Comparison of ENCODE assay signal across 22 cellular contexts in the genomic region with DNA sequence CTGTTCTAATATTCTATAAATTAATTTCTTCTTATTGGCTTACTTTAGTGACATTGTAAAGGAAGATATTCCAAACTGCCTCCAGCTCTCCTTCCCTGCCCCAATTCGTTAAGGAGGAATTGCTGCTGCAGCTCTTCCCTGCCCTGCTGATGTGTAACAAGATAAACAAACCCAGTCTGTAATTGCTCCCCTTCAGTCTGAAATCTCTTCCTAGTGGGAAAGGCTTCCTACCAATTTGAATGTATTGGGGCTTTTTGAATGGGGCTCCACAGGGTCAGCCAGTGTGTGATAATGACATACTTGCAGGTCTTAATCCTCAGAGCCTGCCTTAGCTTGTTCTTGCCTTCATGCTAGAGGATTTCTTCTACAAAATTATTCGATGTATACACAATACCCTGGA.
"Had no signal": no experiment of that assay in that cellular context is flagged by ENCODE, and none has a peak within 500 bp of the region (broad histone marks: within the 10 kb centered on the region; RNA-seq: fewer than 3 reads in every experiment).

No MANE protein-coding gene starts in this region.

- H3K4me3 Mint-ChIP-seq: endodermal cell; natural killer cell treated with Interleukin-12 subunit alpha and Interleukin-12 subunit beta and Interleukin-15 and Interleukin-18, amount 100 ng/mL, for 72 hours; stimulated activated memory B cell treated with anti-CD40 and anti-IgM and Interleukin-4, amounts not matched to agents 10 μg/mL and 1 μg/mL and 100 μg/mL, for 72 hours; stimulated activated naive CD8-positive, alpha-beta T cell treated with anti-CD3 and anti-CD28 coated beads, Interleukin-15, Interleukin-2, amounts not matched to agents 100 ng/mL and 50 ng/mL, for 24 hours had no signal

- H3K4me3 ChIP-seq: coronary artery, hepatocyte, spleen, tibial artery, upper lobe of left lung, uterus had no signal

- DNase-seq: effector CD4-positive, alpha-beta T cell; endodermal cell; erythroblast; foreskin keratinocyte; head of caudate nucleus; islet precursor cell; mammary epithelial cell; posterior cingulate gyrus; spleen; stimulated activated CD4-positive, alpha-beta T cell treated with anti-CD3 and anti-CD28 coated beads, Interleukin-15, amount 100 ng/mL, for 24 hours; stimulated activated CD4-positive, alpha-beta T cell treated with anti-CD3 and anti-CD28 coated beads, Interleukin-1b, Interleukin-23, amount 100 ng/mL, for 48 hours; stimulated activated CD4-positive, alpha-beta T cell treated with anti-CD3 and anti-CD28 coated beads, Interleukin-4, amount 100 ng/mL, for 24 hours; tibial artery; upper lobe of left lung; uterus had no signal

- H3K4me1 Mint-ChIP-seq: stimulated activated memory B cell treated with anti-CD40 and anti-IgM and Interleukin-4, amounts not matched to agents 10 μg/mL and 1 μg/mL and 100 μg/mL, for 72 hours had no signal

- H3K27ac ChIP-seq: coronary artery, foreskin keratinocyte, hepatocyte, spleen, tibial artery, upper lobe of left lung, uterus had no signal

- H3K79me2 ChIP-seq: hepatocyte had no signal

- H3K27me3 ChIP-seq: foreskin keratinocyte, hepatocyte, spleen, tibial artery, upper lobe of left lung, uterus had no signal

- H3K4me1 ChIP-seq: foreskin keratinocyte, spleen, tibial artery, upper lobe of left lung, uterus had no signal

- H3K36me3 Mint-ChIP-seq: stimulated activated memory B cell treated with anti-CD40 and anti-IgM and Interleukin-4, amounts not matched to agents 10 μg/mL and 1 μg/mL and 100 μg/mL, for 72 hours had no signal

- H3K27ac Mint-ChIP-seq: endodermal cell; natural killer cell treated with Interleukin-12 subunit alpha and Interleukin-12 subunit beta and Interleukin-15 and Interleukin-18, amount 100 ng/mL, for 72 hours; stimulated activated memory B cell treated with anti-CD40 and anti-IgM and Interleukin-4, amounts not matched to agents 10 μg/mL and 1 μg/mL and 100 μg/mL, for 72 hours; stimulated activated naive CD8-positive, alpha-beta T cell treated with anti-CD3 and anti-CD28 coated beads, Interleukin-15, Interleukin-2, amounts not matched to agents 100 ng/mL and 50 ng/mL, for 24 hours had no signal

- H2AFZ ChIP-seq: hepatocyte had no signal

- H3K9me3 ChIP-seq: tibial artery, upper lobe of left lung, uterus had no signal

- ATAC-seq: foreskin keratinocyte; left lobe of liver; natural killer cell treated with Interleukin-12 subunit alpha and Interleukin-12 subunit beta and Interleukin-15 and Interleukin-18, amount 100 ng/mL, for 72 hours; sciatic nerve; stimulated activated memory B cell treated with anti-CD40 and anti-IgM and Interleukin-4, amounts not matched to agents 10 μg/mL and 1 μg/mL and 100 μg/mL, for 72 hours had no signal

- H3K36me3 ChIP-seq: spleen, tibial artery, upper lobe of left lung, uterus had no signal

- H3K27me3 Mint-ChIP-seq: natural killer cell treated with Interleukin-12 subunit alpha and Interleukin-12 subunit beta and Interleukin-15 and Interleukin-18, amount 100 ng/mL, for 72 hours; stimulated activated memory B cell treated with anti-CD40 and anti-IgM and Interleukin-4, amounts not matched to agents 10 μg/mL and 1 μg/mL and 100 μg/mL, for 72 hours; stimulated activated naive CD8-positive, alpha-beta T cell treated with anti-CD3 and anti-CD28 coated beads, Interleukin-15, Interleukin-2, amounts not matched to agents 100 ng/mL and 50 ng/mL, for 24 hours had no signal

- H3K4me2 ChIP-seq: hepatocyte had no signal
